8 cellular contexts compared by ENCODE assay signal in genomic region chr10:98664329-98665042, GRCh38.
DNase-seq lines count a peak whose midpoint lies in the region; TF ChIP-seq lines count a peak whose summit lies in the region.

No MANE protein-coding gene starts in this region.

- CTCF ChIA-PET in A673 (lab: Charles Lee) = interaction anchor here (0.9 kb wide), 1 partner anchor 198 kb away, joined by 3 read pairs; no protein-coding TSS in a partner anchor

- no peaks in the 10 kb centered on the region for H3K36me3 ChIP-seq in A673 (ENCODE audit: insufficient read depth, low read length, poor library complexity, severe bottlenecking)

- no TSS peak for BruUV-seq in A673 (replicated peaks; lab: Mats Ljungman, UMichigan)

- no peaks in the 10 kb centered on the region for H3K4me1 ChIP-seq in A673 (ENCODE audit: insufficient read depth, low read length, poor library complexity, severe bottlenecking)

- TF ChIP-seq CTCF in A673 (conservative IDR thresholded peaks at IDR 0.05; ENCODE audit: low read depth, low read length) (peak; percentile 69), GM12875 (IDR thresholded peaks at IDR 0.05; ENCODE audit: borderline replicate concordance, insufficient read depth, low read depth, low read length) (peak; percentile 61), WI38 (IDR thresholded peaks at IDR 0.05; ENCODE audit: low read depth, low read length) (peak; percentile 70), fibroblast of pulmonary artery (IDR thresholded peaks at IDR 0.05; ENCODE audit: low read length, missing control alignments) (peak; percentile 63)

- peaks cover 5% of the 10 kb centered on the region for H3K27me3 ChIP-seq in A673 (replicated peaks; ENCODE audit: insufficient read depth, low read depth, low read length, poor library complexity)

- POLR2A ChIA-PET in A673 (lab: Charles Lee; ENCODE audit: low non-redundant PET) = no interaction called here

- DNase-seq in A673 (ENCODE audit: low spot score) (peak; percentile 58), HPDE6-E6E7 (ENCODE audit: extremely low spot score) (peak; percentile 3), fibroblast of pulmonary artery (ENCODE audit: low read depth) (peak; percentile 48), OCI-M2 (lab: John Stamatoyannopoulos, UW; ENCODE audit: unreplicated experiment) (no peak), NCI-H1436 treated with DMSO at 0.1 percent for 48 hours (lab: John Stamatoyannopoulos, UW) (no peak)
- peak; percentile 6 to 11 for DNase-seq in stimulated activated CD4-positive, alpha-beta T cell treated with anti-CD3 and anti-CD28 coated beads, Interleukin-15, amount 100 ng/mL, for 48 hours (ENCODE audit: low read depth in 2 of 2)

- H3K27ac ChIP-seq in A673 (ENCODE audit: low read depth, low read length, poor library complexity, severe bottlenecking) = no peak overlapping the region

- intact Hi-C loops in A673 (cut with micrococcal nuclease; ENCODE audit: unreplicated experiment) = loop anchor here (1.0 kb wide), 1 partner anchor 197 kb away; no protein-coding TSS in a partner anchor

- H3K4me3 ChIP-seq in A673 (ENCODE audit: low read depth, low read length, poor library complexity, severe bottlenecking) (no peak overlapping the region), GM12875 (ENCODE audit: low read depth, low read length) (no peak overlapping the region), WI38 (ENCODE audit: low read depth, low read length) (no peak overlapping the region), fibroblast of pulmonary artery (replicated peaks; ENCODE audit: low read depth, low read length) (no peak overlapping the region)

- peaks cover 9% of the 10 kb centered on the region for H3K9me3 ChIP-seq in A673 (ENCODE audit: low read depth, low read length, poor library complexity, severe bottlenecking)

Comparison
In these comparisons a context has a peak if more than half of its experiments do, and no peak if none do; other contexts are left out.
1. DNase-seq: peak in A673 (single experiment), HPDE6-E6E7 (single experiment), fibroblast of pulmonary artery (single experiment) and stimulated activated CD4-positive, alpha-beta T cell treated with anti-CD3 and anti-CD28 coated beads, Interleukin-15, amount 100 ng/mL, for 48 hours (2 of 2); none in OCI-M2 (single experiment) and NCI-H1436 treated with DMSO at 0.1 percent for 48 hours (single experiment).
2. Peak in every context shown above with its lines, with median percentiles within 50 percentile points of each other: CTCF ChIP-seq.